In the genomic region with DNA sequence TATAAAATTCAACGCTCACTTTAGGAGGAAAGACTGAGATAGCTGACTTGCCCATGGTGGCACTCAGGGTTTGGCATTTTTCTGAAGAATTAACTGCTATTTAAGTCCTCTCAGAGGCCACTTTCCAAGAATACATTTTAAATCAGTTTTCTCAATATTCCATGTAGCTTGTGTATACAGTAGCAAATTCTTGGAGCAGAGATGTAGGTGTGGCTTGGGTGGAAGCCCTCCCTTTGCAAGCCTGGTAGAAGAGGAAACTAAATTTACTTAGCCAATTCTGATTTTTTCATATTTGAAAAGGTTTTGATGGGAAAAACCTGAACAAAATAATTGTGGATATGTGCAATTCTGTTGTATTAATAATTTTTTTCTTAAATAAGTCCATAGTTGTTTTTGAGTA, we compare ENCODE assay signal across 17 cellular contexts. TPM values are rescaled to one million over a fixed set of nuclear protein-coding genes. Genes with fewer than 3 reads are reported as not detected.
DNase-seq lines count a peak whose midpoint lies in the region; ATAC-seq, FAIRE-seq and TF ChIP-seq lines count a peak whose summit lies in the region.
"Had no signal": no experiment of that assay in that cellular context is flagged by ENCODE, and none has a peak within 500 bp of the region (broad histone marks: within the 10 kb centered on the region; RNA-seq: fewer than 3 reads in every experiment).

No MANE protein-coding gene starts in this region.

- H3K4me3 Mint-ChIP-seq in osteocyte (ENCODE audit: unreplicated experiment) (no peak overlapping the region), GM23338 (no peak overlapping the region)
- H3K4me3 Mint-ChIP-seq in activated T-helper 1 cell treated with anti-CD3 and anti-CD28 coated beads, Interleukin-12 subunit alpha, Interleukin-12 subunit beta, Interleukin-2, Interleukin-4 antibody, amounts not matched to agents 30 ng/mL and 10 ng/mL and 1 ng/mL, durations not matched to agents 14 hours and 24 hours and 36 hours: no peak overlapping the region
- H3K4me3 Mint-ChIP-seq: activated CD8-positive, alpha-beta T cell treated with anti-CD3 and anti-CD28 coated beads for 36 hours; activated naive CD8-positive, alpha-beta T cell treated with anti-CD3 and anti-CD28 coated beads, Interleukin-2, amount 50 U/mL, for 24 hours; activated T-cell treated with anti-CD3 and anti-CD28 coated beads, Interleukin-2, amount 50 U/mL, for 72 hours; CD4-positive, CD25-positive, alpha-beta regulatory T cell had no signal

- intact Hi-C loops in Panc1 (cut with micrococcal nuclease; ENCODE audit: unreplicated experiment) (no loop called here), endothelial cell of umbilical vein (cut with micrococcal nuclease) (loop anchor here (1.0 to 2.0 kb wide), 3 partner anchors 13 to 89 kb away; a partner anchor contains a TSS)
- intact Hi-C loops in activated T-helper 1 cell treated with anti-CD3 and anti-CD28 coated beads, Interleukin-12 subunit alpha, Interleukin-12 subunit beta, Interleukin-2, Interleukin-4 antibody, amounts not matched to agents 30 ng/mL and 10 ng/mL and 1 ng/mL, durations not matched to agents 14 hours and 24 hours and 36 hours (cut with micrococcal nuclease): no loop called here

- H3K4me3 ChIP-seq in ACC112 (ENCODE audit: low read depth, low read length) (0 out of 2 replicates have a peak overlapping the region, but pooled peaks have one; percentile 2), Panc1 (ENCODE audit: low read depth in 2 of 2, low read length in 2 of 2) (no peak overlapping the region), endothelial cell of umbilical vein (replicated peaks in 1 of 3; ENCODE audit: insufficient read depth in 1 of 3, low read depth in 1 of 3, low read length in 3 of 3) (no peak overlapping the region), GM23338 (no peak overlapping the region)
- H3K4me3 ChIP-seq: right atrium auricular region, tibial nerve had no signal

- H3K9me3 Mint-ChIP-seq in osteocyte (ENCODE audit: unreplicated experiment) (no peaks in the 10 kb centered on the region), GM23338 (no peaks in the 10 kb centered on the region)
- no peaks in the 10 kb centered on the region for H3K9me3 Mint-ChIP-seq in activated T-helper 1 cell treated with anti-CD3 and anti-CD28 coated beads, Interleukin-12 subunit alpha, Interleukin-12 subunit beta, Interleukin-2, Interleukin-4 antibody, amounts not matched to agents 30 ng/mL and 10 ng/mL and 1 ng/mL, durations not matched to agents 14 hours and 24 hours and 36 hours
- H3K9me3 Mint-ChIP-seq: activated CD8-positive, alpha-beta T cell treated with anti-CD3 and anti-CD28 coated beads for 36 hours; activated naive CD8-positive, alpha-beta T cell treated with anti-CD3 and anti-CD28 coated beads, Interleukin-2, amount 50 U/mL, for 24 hours; activated T-cell treated with anti-CD3 and anti-CD28 coated beads, Interleukin-2, amount 50 U/mL, for 72 hours had no signal

- CTCF ChIA-PET in Panc1 (lab: Charles Lee): no interaction called here
- CTCF ChIA-PET in endothelial cell of umbilical vein (lab: Charles Lee): interaction anchor here (0.6 to 1.3 kb wide), 6 partner anchors 10 to 72 kb away, joined by 3 to 12 read pairs (median 3); a partner anchor contains a TSS

- DNase-seq in Panc1 (ENCODE audit: low read depth, low spot score) (no peak), endothelial cell of umbilical vein (ENCODE audit: low read depth, low spot score) (no peak), osteocyte (ENCODE audit: extremely low spot score, unreplicated experiment) (no peak), HCEC 1CT (no peak), GM23338 (ENCODE audit: low spot score) (no peak)
- no peak for DNase-seq in activated T-helper 1 cell treated with anti-CD3 and anti-CD28 coated beads, Interleukin-12 subunit alpha, Interleukin-12 subunit beta, Interleukin-2, Interleukin-4 antibody, amounts not matched to agents 30 ng/mL and 10 ng/mL and 1 ng/mL, durations not matched to agents 14 hours and 24 hours and 36 hours (ENCODE audit: low spot score)
- DNase-seq in stimulated activated naive CD8-positive, alpha-beta T cell treated with anti-CD3 and anti-CD28 coated beads, Interleukin-15, Interleukin-2, amounts not matched to agents 100 U/mL and 50 U/mL, for 24 hours: no peak
- DNase-seq: activated CD8-positive, alpha-beta T cell treated with anti-CD3 and anti-CD28 coated beads for 36 hours; activated naive CD8-positive, alpha-beta T cell treated with anti-CD3 and anti-CD28 coated beads, Interleukin-2, amount 50 U/mL, for 24 hours; activated T-cell treated with anti-CD3 and anti-CD28 coated beads, Interleukin-2, amount 50 U/mL, for 72 hours; CD4-positive, CD25-positive, alpha-beta regulatory T cell; NCI-H1436 treated with DMSO at 0.1 percent for 48 hours; NK-92 treated with Interleukin-12 subunit alpha and Interleukin-12 subunit beta, amount 100 ng/mL, for 24 hours had no signal

- TF ChIP-seq CTCF in Panc1 (IDR thresholded peaks at IDR 0.05): no peak
- no peak for TF ChIP-seq CTCF in endothelial cell of umbilical vein (IDR thresholded peaks at IDR 0.05; ENCODE audit: extremely low read depth in 1 of 2, insufficient read depth in 1 of 2, low read depth in 1 of 2, low read length in 2 of 2)
- no peak for TF ChIP-seq CTCF in osteocyte (IDR thresholded peaks at IDR 0.05)
- no peak for TF ChIP-seq CTCF in GM23338 (conservative IDR thresholded peaks at IDR 0.05; ENCODE audit: low read depth in 2 of 2)

- H3F3A ChIP-seq in GM23338 (replicated peaks; ENCODE audit: low read depth): no peaks in the 10 kb centered on the region

- H3K4me2 ChIP-seq in endothelial cell of umbilical vein (ENCODE audit: insufficient read depth, low read length): peak overlapping the region; percentile 81
- no peak overlapping the region for H3K4me2 ChIP-seq in GM23338

- in situ Hi-C loops in Panc1 (cut with HindIII; ENCODE audit: low pct_unique_long_range_greater_than_20kb, low sequenced_read_pairs): no loop called here

- H3K36me3 Mint-ChIP-seq in osteocyte (ENCODE audit: unreplicated experiment) (no peaks in the 10 kb centered on the region), GM23338 (ENCODE audit: low read depth) (no peaks in the 10 kb centered on the region)
- no peaks in the 10 kb centered on the region for H3K36me3 Mint-ChIP-seq in activated T-helper 1 cell treated with anti-CD3 and anti-CD28 coated beads, Interleukin-12 subunit alpha, Interleukin-12 subunit beta, Interleukin-2, Interleukin-4 antibody, amounts not matched to agents 30 ng/mL and 10 ng/mL and 1 ng/mL, durations not matched to agents 14 hours and 24 hours and 36 hours (ENCODE audit: low read depth)
- H3K36me3 Mint-ChIP-seq: CD4-positive, CD25-positive, alpha-beta regulatory T cell had no signal

- dilution Hi-C loops in endothelial cell of umbilical vein (cut with MboI; ENCODE audit: extremely low pct_ligation_motif_present, low sequenced_read_pairs): no loop called here

- no peaks in the 10 kb centered on the region for H3K36me3 ChIP-seq in ACC112 (ENCODE audit: insufficient read depth, low read length)
- H3K36me3 ChIP-seq in Panc1 (ENCODE audit: control insufficient read depth, insufficient read depth, low read length): no peaks in the 10 kb centered on the region
- H3K36me3 ChIP-seq in endothelial cell of umbilical vein (ENCODE audit: control insufficient read depth in 2 of 2, extremely low read depth in 1 of 2, insufficient read depth in 2 of 2, low read length in 2 of 2): no peaks in the 10 kb centered on the region
- no peaks in the 10 kb centered on the region for H3K36me3 ChIP-seq in GM23338 (ENCODE audit: insufficient read depth)
- H3K36me3 ChIP-seq: neutrophil, right atrium auricular region, tibial nerve had no signal

- no peaks in the 10 kb centered on the region for H3K9me3 ChIP-seq in Panc1 (ENCODE audit: control insufficient read depth, insufficient read depth, low read depth, low read length)
- H3K9me3 ChIP-seq in endothelial cell of umbilical vein (replicated peaks; ENCODE audit: control insufficient read depth, insufficient read depth, low read length): no peaks in the 10 kb centered on the region
- H3K9me3 ChIP-seq: neutrophil, right atrium auricular region, tibial nerve had no signal

- H3K27ac ChIP-seq in ACC112 (ENCODE audit: low read depth, low read length): peak overlapping the region; percentile 67
- peak overlapping the region; percentile 70 for H3K27ac ChIP-seq in Panc1 (ENCODE audit: low read length)
- H3K27ac ChIP-seq in endothelial cell of umbilical vein (ENCODE audit: insufficient read depth, low read depth, low read length): peak overlapping the region; percentile 82
- H3K27ac ChIP-seq in GM23338 (ENCODE audit: low read depth): no peak overlapping the region
- H3K27ac ChIP-seq: neutrophil, right atrium auricular region had no signal

- BruUV-seq in Panc1 (replicated peaks; lab: Mats Ljungman, UMichigan) (no TSS peak), endothelial cell of umbilical vein (replicated peaks; lab: Mats Ljungman, UMichigan) (TSS peak; percentile 65)

- no peaks in the 10 kb centered on the region for H4K20me1 ChIP-seq in endothelial cell of umbilical vein (replicated peaks; ENCODE audit: control insufficient read depth, extremely low read depth, insufficient read depth, low read length)
- no peaks in the 10 kb centered on the region for H4K20me1 ChIP-seq in GM23338 (replicated peaks; ENCODE audit: insufficient read depth)

- no peak for FAIRE-seq in endothelial cell of umbilical vein (lab: Jason Lieb, UNC)

- H3K27me3 Mint-ChIP-seq in osteocyte (ENCODE audit: unreplicated experiment) (no peaks in the 10 kb centered on the region), GM23338 (ENCODE audit: insufficient read depth, low read depth, poor library complexity) (peaks cover 2% of the 10 kb centered on the region)
- H3K27me3 Mint-ChIP-seq in activated T-helper 1 cell treated with anti-CD3 and anti-CD28 coated beads, Interleukin-12 subunit alpha, Interleukin-12 subunit beta, Interleukin-2, Interleukin-4 antibody, amounts not matched to agents 30 ng/mL and 10 ng/mL and 1 ng/mL, durations not matched to agents 14 hours and 24 hours and 36 hours (ENCODE audit: insufficient read depth): peaks cover 1% of the 10 kb centered on the region
- H3K27me3 Mint-ChIP-seq: activated CD8-positive, alpha-beta T cell treated with anti-CD3 and anti-CD28 coated beads for 36 hours; activated naive CD8-positive, alpha-beta T cell treated with anti-CD3 and anti-CD28 coated beads, Interleukin-2, amount 50 U/mL, for 24 hours had no signal

- H3K27me3 ChIP-seq in ACC112 (ENCODE audit: insufficient read depth, low read length) (no peaks in the 10 kb centered on the region), Panc1 (ENCODE audit: control insufficient read depth, insufficient read depth, low read length) (no peaks in the 10 kb centered on the region), endothelial cell of umbilical vein (ENCODE audit: control insufficient read depth in 2 of 2, insufficient read depth in 2 of 2, low read length in 2 of 2) (no peaks in the 10 kb centered on the region), GM23338 (ENCODE audit: insufficient read depth) (no peaks in the 10 kb centered on the region)
- H3K27me3 ChIP-seq: neutrophil, right atrium auricular region, tibial nerve had no signal

- H3K4me1 ChIP-seq in ACC112 (ENCODE audit: control insufficient read depth, insufficient read depth, low read length, unreplicated experiment) (peaks cover 38% of the 10 kb centered on the region), Panc1 (ENCODE audit: control insufficient read depth, insufficient read depth, low read length) (peaks cover 34% of the 10 kb centered on the region), endothelial cell of umbilical vein (ENCODE audit: control insufficient read depth, extremely low read depth, insufficient read depth, low read length) (peaks cover 18% of the 10 kb centered on the region), GM23338 (ENCODE audit: insufficient read depth) (0 out of 2 replicates have a peak, but pooled peaks cover 1% of the 10 kb centered on the region)
- H3K4me1 ChIP-seq: right atrium auricular region had no signal

- ATAC-seq in Panc1: no peak
- ATAC-seq in GM23338: no peak
- no peak for ATAC-seq in stimulated activated naive CD8-positive, alpha-beta T cell treated with anti-CD3 and anti-CD28 coated beads, Interleukin-15, Interleukin-2, amounts not matched to agents 100 U/mL and 50 U/mL, for 24 hours

- H3K4me1 Mint-ChIP-seq in osteocyte (ENCODE audit: unreplicated experiment) (peaks cover 49% of the 10 kb centered on the region), GM23338 (peaks cover 4% of the 10 kb centered on the region; the same call in 2 of the 3 replicates)
- no peaks in the 10 kb centered on the region for H3K4me1 Mint-ChIP-seq in activated T-helper 1 cell treated with anti-CD3 and anti-CD28 coated beads, Interleukin-12 subunit alpha, Interleukin-12 subunit beta, Interleukin-2, Interleukin-4 antibody, amounts not matched to agents 30 ng/mL and 10 ng/mL and 1 ng/mL, durations not matched to agents 14 hours and 24 hours and 36 hours (ENCODE audit: low read depth)
- H3K4me1 Mint-ChIP-seq: CD4-positive, CD25-positive, alpha-beta regulatory T cell had no signal

- H3K9me2 ChIP-seq in GM23338 (ENCODE audit: insufficient read depth): no peaks in the 10 kb centered on the region

- TF ChIP-seq POLR2A in endothelial cell of umbilical vein (IDR thresholded peaks at IDR 0.05; ENCODE audit: low read depth, low read length): no peak

- H3K79me2 ChIP-seq in ACC112 (ENCODE audit: control insufficient read depth, insufficient read depth, low read length, unreplicated experiment) (no peaks in the 10 kb centered on the region), endothelial cell of umbilical vein (ENCODE audit: control insufficient read depth, insufficient read depth, low read length) (no peaks in the 10 kb centered on the region), GM23338 (replicated peaks; ENCODE audit: insufficient read depth) (no peaks in the 10 kb centered on the region)

- H2AFZ ChIP-seq in ACC112 (ENCODE audit: low read length, unreplicated experiment) (peak overlapping the region; percentile 9), endothelial cell of umbilical vein (ENCODE audit: low read depth, low read length) (peak overlapping the region; percentile 36), GM23338 (no peak overlapping the region)

- peak overlapping the region; percentile 45 for H3K9ac ChIP-seq in endothelial cell of umbilical vein (replicated peaks; ENCODE audit: extremely low read depth, insufficient read depth, low read length)

- H3K27ac Mint-ChIP-seq in osteocyte (ENCODE audit: unreplicated experiment) (peak overlapping the region; percentile 83), GM23338 (no peak overlapping the region)
- no peak overlapping the region for H3K27ac Mint-ChIP-seq in activated T-helper 1 cell treated with anti-CD3 and anti-CD28 coated beads, Interleukin-12 subunit alpha, Interleukin-12 subunit beta, Interleukin-2, Interleukin-4 antibody, amounts not matched to agents 30 ng/mL and 10 ng/mL and 1 ng/mL, durations not matched to agents 14 hours and 24 hours and 36 hours
- H3K27ac Mint-ChIP-seq: activated CD8-positive, alpha-beta T cell treated with anti-CD3 and anti-CD28 coated beads for 36 hours; activated naive CD8-positive, alpha-beta T cell treated with anti-CD3 and anti-CD28 coated beads, Interleukin-2, amount 50 U/mL, for 24 hours; activated T-cell treated with anti-CD3 and anti-CD28 coated beads, Interleukin-2, amount 50 U/mL, for 72 hours; CD4-positive, CD25-positive, alpha-beta regulatory T cell had no signal

- H3K9me1 ChIP-seq in endothelial cell of umbilical vein (replicated peaks; ENCODE audit: control insufficient read depth, extremely low read depth, insufficient read depth, low read length): no peaks in the 10 kb centered on the region

- POLR2A ChIA-PET in Panc1 (lab: Charles Lee): interaction anchor here (0.6 kb wide), 1 partner anchor 14 kb away, joined by 7 read pairs; no protein-coding TSS in a partner anchor
- POLR2A ChIA-PET in endothelial cell of umbilical vein (lab: Charles Lee): interaction anchor here (0.7 to 1.6 kb wide), 2 partner anchors 14 to 22 kb away, joined by 3 to 10 read pairs; a partner anchor contains a TSS

RNA-seq across cellular contexts. Expression of a gene that starts 14.0 kb away (rescaled TPM):
- 218 TPM for total RNA-seq in Panc1 (2021; ENCODE audit: unreplicated experiment)
- polyA plus RNA-seq in Panc1 (2012; ENCODE audit: insufficient read length): 140 TPM
- 131 and 135 TPM in 2 replicates for total RNA-seq in endothelial cell of umbilical vein
- 58.9 and 61.8 TPM in 2 replicates for polyA plus RNA-seq in endothelial cell of umbilical vein
- 42.4 and 56.1 TPM in 2 replicates for polyA plus RNA-seq in endothelial cell of umbilical vein (2011; cell fraction: cytosol; rRNA removed)
- polyA plus RNA-seq in endothelial cell of umbilical vein (2011; cell fraction: nucleus; rRNA removed): 132 and 167 TPM in 2 replicates
- 186 and 226 TPM in 2 replicates for polyA plus RNA-seq in endothelial cell of umbilical vein (2012)
- polyA minus RNA-seq in endothelial cell of umbilical vein: 308 and 336 TPM in 2 replicates
- polyA minus RNA-seq in endothelial cell of umbilical vein (2011; cell fraction: cytosol; rRNA and poly(A)+ RNA removed): 24.8 TPM
- polyA minus RNA-seq in endothelial cell of umbilical vein (2011; cell fraction: nucleus; rRNA and poly(A)+ RNA removed): 215 and 368 TPM in 2 replicates
- 141 and 146 TPM in 2 replicates for total RNA-seq in osteocyte
- total RNA-seq in GM23338 (2014; rRNA removed; shearing (Covaris generic)): 50.8 and 56.5 TPM in 2 replicates
- 8.0 and 9.1 TPM in 2 replicates for polyA plus RNA-seq in GM23338 (2016; fragmentation: Nextera tagmentation; extraction: Ambion mirVana)
- 8.4 and 8.7 TPM in 2 replicates for total RNA-seq in activated T-helper 1 cell treated with anti-CD3 and anti-CD28 coated beads, Interleukin-12 subunit alpha, Interleukin-12 subunit beta, Interleukin-2, Interleukin-4 antibody, amounts not matched to agents 30 ng/mL and 10 ng/mL and 1 ng/mL, durations not matched to agents 14 hours and 24 hours and 36 hours
